ENCODE assay signal across 12 cellular contexts in genomic region chr7:137734221-137734620, GRCh38.
"Had no signal": no experiment of that assay in that cellular context is flagged by ENCODE, and none has a peak within 500 bp of the region (broad histone marks: within the 10 kb centered on the region; RNA-seq: fewer than 3 reads in every experiment).

No MANE protein-coding gene starts in this region.

- H3K4me1 ChIP-seq: lower lobe of right lung, tibial nerve had no signal

- H3K27me3 ChIP-seq: tibial nerve had no signal

- H3K9me3 ChIP-seq: lower lobe of right lung, tibial nerve had no signal

- H3K4me3 ChIP-seq: lower lobe of right lung, tibial nerve had no signal

- ATAC-seq: activated CD8-positive, alpha-beta T cell treated with anti-CD3 and anti-CD28 coated beads for 36 hours; effector memory CD8-positive, alpha-beta T cell; lower lobe of right lung; stimulated activated effector memory CD8-positive, alpha-beta T cell treated with anti-CD3 and anti-CD28 coated beads, Interleukin-12 subunit alpha, Interleukin-12 subunit beta, amount 100 ng/mL, for 72 hours had no signal

- H3K27ac ChIP-seq: epithelial cell of prostate, lower lobe of right lung, tibial nerve, VCaP had no signal

- H3K36me3 ChIP-seq: lower lobe of right lung, tibial nerve had no signal

- FAIRE-seq: astrocyte had no signal

- DNase-seq: activated CD8-positive, alpha-beta memory T cell treated with anti-CD3 and anti-CD28 coated beads, Interleukin-2, amount 50 U/mL, for 4 hours; activated CD8-positive, alpha-beta T cell treated with anti-CD3 and anti-CD28 coated beads for 36 hours; caudate nucleus; effector memory CD8-positive, alpha-beta T cell; lower lobe of right lung; retina; T-helper 1 cell had no signal
